In the genomic region with DNA sequence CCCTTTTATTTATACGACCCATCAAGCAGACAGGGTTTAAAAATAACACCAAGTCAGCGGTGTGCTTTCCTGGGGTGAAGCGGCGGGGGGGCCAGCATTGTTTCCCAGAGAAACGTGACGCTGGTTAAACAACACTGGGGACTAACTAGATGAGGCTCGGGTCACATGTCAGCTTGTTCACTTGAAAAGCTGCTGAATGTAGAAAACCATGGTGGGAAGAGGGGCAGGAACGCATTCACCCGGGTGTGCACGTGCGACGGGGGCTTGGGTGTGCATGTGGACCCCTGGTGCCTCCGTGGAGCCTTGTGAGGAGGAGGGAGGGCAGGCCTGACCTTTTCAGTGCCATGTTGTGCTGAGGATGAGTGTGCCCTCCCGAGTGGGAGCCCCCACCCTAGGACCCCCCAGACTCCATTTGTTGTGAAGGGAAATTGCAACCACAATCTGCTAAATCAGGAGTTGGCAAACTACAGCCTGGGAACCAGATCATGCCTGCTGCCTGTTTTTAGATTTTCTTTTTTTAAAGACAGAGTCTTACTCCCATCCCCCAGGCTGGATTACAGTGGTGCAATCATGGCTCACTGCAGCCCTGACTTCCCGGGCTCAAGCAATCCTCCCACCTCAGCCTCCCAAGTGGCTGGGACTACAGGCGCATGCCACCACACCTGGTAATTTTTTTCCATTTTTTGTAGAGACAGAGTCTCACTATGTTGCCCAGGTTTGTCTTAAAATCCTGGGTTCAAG, we compare ENCODE assay signal across 1 cellular context.
TF ChIP-seq lines count a peak whose summit lies in the region.

No MANE protein-coding gene starts in this region.

TF ChIP-seq in HEK293, 187 proteins besides CTCF, POLR2A, EP300 and RAD21 (continued from another document):
- TF ChIP-seq, protein P1, sequence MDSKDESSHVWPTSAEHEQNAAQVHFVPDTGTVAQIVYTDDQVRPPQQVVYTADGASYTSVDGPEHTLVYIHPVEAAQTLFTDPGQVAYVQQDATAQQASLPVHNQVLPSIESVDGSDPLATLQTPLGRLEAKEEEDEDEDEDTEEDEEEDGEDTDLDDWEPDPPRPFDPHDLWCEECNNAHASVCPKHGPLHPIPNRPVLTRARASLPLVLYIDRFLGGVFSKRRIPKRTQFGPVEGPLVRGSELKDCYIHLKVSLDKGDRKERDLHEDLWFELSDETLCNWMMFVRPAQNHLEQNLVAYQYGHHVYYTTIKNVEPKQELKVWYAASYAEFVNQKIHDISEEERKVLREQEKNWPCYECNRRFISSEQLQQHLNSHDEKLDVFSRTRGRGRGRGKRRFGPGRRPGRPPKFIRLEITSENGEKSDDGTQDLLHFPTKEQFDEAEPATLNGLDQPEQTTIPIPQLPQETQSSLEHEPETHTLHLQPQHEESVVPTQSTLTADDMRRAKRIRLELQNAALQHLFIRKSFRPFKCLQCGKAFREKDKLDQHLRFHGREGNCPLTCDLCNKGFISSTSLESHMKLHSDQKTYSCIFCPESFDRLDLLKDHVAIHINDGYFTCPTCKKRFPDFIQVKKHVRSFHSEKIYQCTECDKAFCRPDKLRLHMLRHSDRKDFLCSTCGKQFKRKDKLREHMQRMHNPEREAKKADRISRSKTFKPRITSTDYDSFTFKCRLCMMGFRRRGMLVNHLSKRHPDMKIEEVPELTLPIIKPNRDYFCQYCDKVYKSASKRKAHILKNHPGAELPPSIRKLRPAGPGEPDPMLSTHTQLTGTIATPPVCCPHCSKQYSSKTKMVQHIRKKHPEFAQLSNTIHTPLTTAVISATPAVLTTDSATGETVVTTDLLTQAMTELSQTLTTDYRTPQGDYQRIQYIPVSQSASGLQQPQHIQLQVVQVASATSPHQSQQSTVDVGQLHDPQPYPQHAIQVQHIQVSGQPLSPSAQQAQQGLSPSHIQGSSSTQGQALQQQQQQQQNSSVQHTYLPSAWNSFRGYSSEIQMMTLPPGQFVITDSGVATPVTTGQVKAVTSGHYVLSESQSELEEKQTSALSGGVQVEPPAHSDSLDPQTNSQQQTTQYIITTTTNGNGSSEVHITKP (tag by site-specific recombination; IDR thresholded peaks at IDR 0.05), result no peak
- TF ChIP-seq ZNF157 (tag by site-specific recombination; IDR thresholded peaks at IDR 0.05) (no peak), FEZF1 (tag by site-specific recombination; IDR thresholded peaks at IDR 0.05) (peak; percentile 43)
